ENCODE assay signal across 23 cellular contexts in the genomic region with DNA sequence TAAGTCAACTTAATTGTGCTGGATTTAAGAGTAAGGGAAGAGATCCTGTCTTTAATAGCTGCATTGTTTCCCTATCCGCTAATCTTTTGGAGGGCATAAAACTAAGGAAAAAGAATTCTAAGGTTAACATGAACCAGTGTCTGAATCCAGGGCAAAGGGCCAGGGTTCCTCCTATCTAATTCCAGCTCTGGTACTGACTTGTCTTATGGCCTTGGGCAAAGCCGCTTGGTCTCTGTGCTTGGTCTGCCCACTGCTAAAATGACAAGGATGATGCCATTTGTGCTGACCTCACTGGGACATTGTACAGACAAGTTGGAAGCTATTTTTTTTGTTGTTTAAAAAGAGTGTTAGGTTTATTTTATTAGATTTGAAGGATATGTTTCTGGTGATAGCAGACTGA.
DNase-seq lines count a peak whose midpoint lies in the region; ATAC-seq and TF ChIP-seq lines count a peak whose summit lies in the region.
"Had no signal": no experiment of that assay in that cellular context is flagged by ENCODE, and none has a peak within 500 bp of the region (broad histone marks: within the 10 kb centered on the region; RNA-seq: fewer than 3 reads in every experiment).

No MANE protein-coding gene starts in this region.

- H3K14ac ChIP-seq in trophoblast cell (ENCODE audit: low read length) = no peak overlapping the region

- intact Hi-C loops in colonic mucosa (cut with DNase I) (no loop called here), vagina (cut with DNase I) (no loop called here), heart left ventricle (cut with DNase I) (no loop called here), cardiac septum (cut with DNase I) (no loop called here)

- H3K27me3 ChIP-seq in colonic mucosa = no peaks in the 10 kb centered on the region
- H3K27me3 ChIP-seq in trophoblast cell (ENCODE audit: insufficient read depth, low read length) = no peaks in the 10 kb centered on the region
- no peaks in the 10 kb centered on the region for H3K27me3 ChIP-seq in vagina
- H3K27me3 ChIP-seq in heart left ventricle = no peaks in the 10 kb centered on the region
- H3K27me3 ChIP-seq: Peyer's patch had no signal

- H3K18ac ChIP-seq in trophoblast cell (ENCODE audit: low read length) = no peak overlapping the region

- H3K4me2 ChIP-seq in trophoblast cell (ENCODE audit: low read length) = no peak overlapping the region

- H3K4me3 ChIP-seq in colonic mucosa (no peak overlapping the region), trophoblast cell (ENCODE audit: low read depth, low read length) (no peak overlapping the region), vagina (no peak overlapping the region), heart left ventricle (no peak overlapping the region)
- H3K4me3 ChIP-seq: Peyer's patch had no signal

- H3K79me1 ChIP-seq in trophoblast cell (ENCODE audit: low read length) = peaks cover 3% of the 10 kb centered on the region

- TF ChIP-seq CTCF in colonic mucosa (IDR thresholded peaks at IDR 0.05) = no peak
- TF ChIP-seq CTCF in vagina (IDR thresholded peaks at IDR 0.05) = no peak
- no peak for TF ChIP-seq CTCF in heart left ventricle (IDR thresholded peaks at IDR 0.05)

- ATAC-seq in heart left ventricle = no peak
- ATAC-seq in HG03196 (IDR thresholded peaks at IDR 0.05; ENCODE audit: unreplicated experiment) = no peak
- ATAC-seq: SK-N-SH treated with all-trans-retinoic acid at 6 μM for 48 hours had no signal

- WGBS in trophoblast cell (ENCODE audit: extremely low coverage, insufficient coverage, insufficient read length) = no CpG with 5 or more reads among the region's 2 CpGs
- 88 to 98% (median 94%) methylated on average over 2 of the region's 2 CpGs for WGBS in heart left ventricle, 4 donors

- H2BK120ac ChIP-seq in trophoblast cell (ENCODE audit: insufficient read depth, low read length, poor library complexity) = no peak overlapping the region

- no peak overlapping the region for H4K91ac ChIP-seq in trophoblast cell (ENCODE audit: low read depth, low read length)

- H3K9me3 ChIP-seq in colonic mucosa (no peaks in the 10 kb centered on the region), trophoblast cell (ENCODE audit: insufficient read depth, low read depth, low read length) (peaks cover 2% of the 10 kb centered on the region), vagina (no peaks in the 10 kb centered on the region), heart left ventricle (no peaks in the 10 kb centered on the region)
- H3K9me3 ChIP-seq: Peyer's patch had no signal

- no peak overlapping the region for H4K8ac ChIP-seq in trophoblast cell (ENCODE audit: low read depth, low read length)

- H3K36me3 ChIP-seq in colonic mucosa = no peaks in the 10 kb centered on the region
- no peaks in the 10 kb centered on the region for H3K36me3 ChIP-seq in trophoblast cell (ENCODE audit: control insufficient read depth in 1 of 2, insufficient read depth in 2 of 2, low read length in 2 of 2)
- H3K36me3 ChIP-seq in vagina = no peaks in the 10 kb centered on the region
- H3K36me3 ChIP-seq in heart left ventricle = no peaks in the 10 kb centered on the region
- H3K36me3 ChIP-seq: Peyer's patch had no signal

- no peak overlapping the region for H2BK12ac ChIP-seq in trophoblast cell (ENCODE audit: low read length)

- no peaks in the 10 kb centered on the region for H3K79me2 ChIP-seq in trophoblast cell (ENCODE audit: control insufficient read depth, insufficient read depth, low read length, poor library complexity)

- peak; percentile 27 for DNase-seq in RPMI7951 (ENCODE audit: low read depth)
- DNase-seq in colonic mucosa = peak; percentile 32
- DNase-seq in trophoblast cell = no peak
- DNase-seq in vagina (ENCODE audit: extremely low spot score in 2 of 2) = no peak
- DNase-seq in heart left ventricle = no peak
- DNase-seq in epidermal melanocyte (ENCODE audit: insufficient read length, low spot score) = no peak
- DNase-seq in cardiac septum (ENCODE audit: low spot score) = no peak
- DNase-seq: ACHN; DMS79 treated with DMSO at 0.1 percent for 48 hours; H7; HFFc6; Karpas-422; MM.1S; NCI-H1092 treated with DMSO at 0.1 percent for 48 hours; NCI-H2081; NCI-H2171 treated with DMSO at 0.1 percent for 48 hours; NCI-H748 treated with DMSO at 0.1 percent for 48 hours; NK-92 treated with Interleukin-12 subunit alpha and Interleukin-12 subunit beta, amount 100 ng/mL, for 24 hours; SHP77 treated with DMSO at 0.1 percent for 48 hours had no signal

- TF ChIP-seq POLR2A in vagina (IDR thresholded peaks at IDR 0.05) (no peak), heart left ventricle (IDR thresholded peaks at IDR 0.05) (no peak)

- H3K23ac ChIP-seq in trophoblast cell (ENCODE audit: low read length) = no peak overlapping the region

- no peak overlapping the region for H3K4ac ChIP-seq in trophoblast cell (ENCODE audit: low read depth, low read length)

- H2AFZ ChIP-seq in trophoblast cell (ENCODE audit: insufficient read depth, low read length, poor library complexity) = no peak overlapping the region

- H3K4me1 ChIP-seq in colonic mucosa = no peaks in the 10 kb centered on the region
- peaks cover 4 to 5% of the 10 kb centered on the region in 2 experiments for H3K4me1 ChIP-seq in trophoblast cell (ENCODE audit: control insufficient read depth in 1 of 2, insufficient read depth in 2 of 2, low read length in 2 of 2)
- H3K4me1 ChIP-seq in vagina = peaks cover 39% of the 10 kb centered on the region
- H3K4me1 ChIP-seq in heart left ventricle = peaks cover 0 to 5% (median 0%) of the 10 kb centered on the region in 12 donors

- H4K12ac ChIP-seq in trophoblast cell (ENCODE audit: low read depth, low read length) = no peak overlapping the region

- H3K27ac ChIP-seq in colonic mucosa = no peak overlapping the region
- H3K27ac ChIP-seq in trophoblast cell (ENCODE audit: low read depth, low read length) = no peak overlapping the region
- H3K27ac ChIP-seq in vagina = peak overlapping the region; percentile 27
- H3K27ac ChIP-seq in heart left ventricle = no peak overlapping the region
- H3K27ac ChIP-seq: C4-2B had no signal

- H2BK5ac ChIP-seq in trophoblast cell (ENCODE audit: low read depth, low read length, poor library complexity) = peak overlapping the region; percentile 45

- H2AK5ac ChIP-seq in trophoblast cell (ENCODE audit: low read length) = no peak overlapping the region

- H3K9ac ChIP-seq in colonic mucosa (ENCODE audit: low read depth in 2 of 2, low read length in 2 of 2) = no peak overlapping the region
- H3K9ac ChIP-seq in trophoblast cell (ENCODE audit: low read length) = no peak overlapping the region

Comparison
In these comparisons a context has a peak if more than half of its experiments do, and no peak if none do; other contexts are left out.
1. DNase-seq: peak in RPMI7951 (single experiment) and colonic mucosa (single experiment); none in trophoblast cell (0 of 2), vagina (0 of 2), heart left ventricle (0 of 5), epidermal melanocyte (single experiment) and cardiac septum (single experiment).